In the genomic region with DNA sequence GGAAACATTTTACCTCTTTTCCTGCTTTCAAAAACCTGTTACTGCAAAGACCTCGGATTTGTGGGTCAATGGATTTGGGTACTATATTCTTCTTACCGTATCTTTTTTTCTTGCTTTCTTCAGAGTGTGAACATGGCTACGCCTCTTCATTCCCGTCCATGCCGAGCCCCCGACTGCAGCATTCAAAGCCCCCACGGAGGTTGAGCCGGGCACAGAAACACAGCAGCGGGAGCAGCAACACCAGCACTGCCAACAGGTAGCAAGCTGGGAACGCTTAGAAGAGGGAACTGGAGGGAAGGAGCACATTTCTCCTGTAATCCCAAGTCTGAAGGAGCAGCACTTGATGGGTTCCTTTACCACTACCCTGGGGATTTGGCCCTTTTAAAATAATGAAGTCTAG, we compare ENCODE assay signal across 9 cellular contexts. TPM values are rescaled to one million over a fixed set of nuclear protein-coding genes. Genes with fewer than 3 reads are reported as not detected.
DNase-seq lines count a peak whose midpoint lies in the region; ATAC-seq and TF ChIP-seq lines count a peak whose summit lies in the region.
"Had no signal": no experiment of that assay in that cellular context is flagged by ENCODE, and none has a peak within 500 bp of the region (broad histone marks: within the 10 kb centered on the region; RNA-seq: fewer than 3 reads in every experiment).

No MANE protein-coding gene starts in this region.

- 62 to 78% methylated on average over 5 to 10 of the region's 10 CpGs for WGBS in gastroesophageal sphincter (ENCODE audit: low coverage in 1 of 2), 2 donors
- WGBS in spleen, 5 donors = 89 to 94% (median 92%) methylated on average over 10 of the region's 10 CpGs

- TF ChIP-seq EP300 in gastroesophageal sphincter (IDR thresholded peaks at IDR 0.05) = no peak

- no peak for ATAC-seq in gastroesophageal sphincter

- H3K4me3 Mint-ChIP-seq in T-helper 2 cell treated with Interferon-gamma antibody and Interleukin-4, amounts not matched to agents 5 μg/mL and 100 μg/mL, for 36 hours = peak overlapping the region; percentile 95

- TF ChIP-seq CTCF in RWPE1 (conservative IDR thresholded peaks at IDR 0.05; ENCODE audit: low read depth) (no peak), gastroesophageal sphincter (IDR thresholded peaks at IDR 0.05) (no peak), spleen (IDR thresholded peaks at IDR 0.05 in 8 of 11, conservative IDR thresholded peaks at IDR 0.05 in 3 of 11) (no peak)

- CTCF ChIA-PET in RWPE1 (lab: Yijun Ruan, JAX) = no interaction called here

- H3K4me3 ChIP-seq in gastroesophageal sphincter (peak overlapping the region; percentile 69 to 85), spleen (peak overlapping the region in 3 of 8 donors; percentile 86 to 95 (median 94))

- H3K9me3 Mint-ChIP-seq in T-helper 2 cell treated with Interferon-gamma antibody and Interleukin-4, amounts not matched to agents 5 μg/mL and 100 μg/mL, for 36 hours = no peaks in the 10 kb centered on the region

- peaks cover 18% of the 10 kb centered on the region for H3K4me1 Mint-ChIP-seq in T-helper 2 cell treated with Interferon-gamma antibody and Interleukin-4, amounts not matched to agents 5 μg/mL and 100 μg/mL, for 36 hours (ENCODE audit: low read depth)

- H3K27ac Mint-ChIP-seq in T-helper 2 cell treated with Interferon-gamma antibody and Interleukin-4, amounts not matched to agents 5 μg/mL and 100 μg/mL, for 36 hours = no peak overlapping the region

- H3K36me3 ChIP-seq in gastroesophageal sphincter = peaks cover 0 to 31% of the 10 kb centered on the region in 2 donors
- peaks cover 0 to 32% (median 4%) of the 10 kb centered on the region in 6 donors for H3K36me3 ChIP-seq in spleen

- TF ChIP-seq POLR2A in gastroesophageal sphincter (IDR thresholded peaks at IDR 0.05) = no peak
- no peak for TF ChIP-seq POLR2A in spleen (IDR thresholded peaks at IDR 0.05)

- H3K27ac ChIP-seq in RWPE1 (peak overlapping the region; percentile 12; the same call in 1 of the 2 replicates), gastroesophageal sphincter (peak overlapping the region; percentile 61 to 99 (median 96)), spleen (peak overlapping the region in 1 of 8 donors; percentile 96)

- intact Hi-C loops in spleen (cut with DNase I; ENCODE audit: low total_unique reads) = no loop called here

- DNase-seq in T-helper 2 cell treated with Interferon-gamma antibody and Interleukin-4, amounts not matched to agents 5 μg/mL and 100 μg/mL, for 36 hours (ENCODE audit: low spot score) = no peak
- DNase-seq in T-helper 2 cell (no peak), RWPE1 (ENCODE audit: low spot score) (no peak), spleen (peak; percentile 76), amniotic stem cell (lab: John Stamatoyannopoulos, UW) (no peak), KBM-7 (no peak)
- DNase-seq in stimulated activated CD4-positive, alpha-beta T cell treated with anti-CD3 and anti-CD28 coated beads, Interleukin-1b, Interleukin-23, amount 100 ng/mL, for 48 hours = no peak
- DNase-seq: NCI-H524 had no signal

- peaks cover 29% of the 10 kb centered on the region for H3K27me3 Mint-ChIP-seq in T-helper 2 cell treated with Interferon-gamma antibody and Interleukin-4, amounts not matched to agents 5 μg/mL and 100 μg/mL, for 36 hours (ENCODE audit: low read depth)

- no peaks in the 10 kb centered on the region for H3K27me3 ChIP-seq in gastroesophageal sphincter
- no peaks in the 10 kb centered on the region for H3K27me3 ChIP-seq in spleen (replicated peaks in 1 of 7)

- peaks cover 12% of the 10 kb centered on the region for H3K36me3 Mint-ChIP-seq in T-helper 2 cell treated with Interferon-gamma antibody and Interleukin-4, amounts not matched to agents 5 μg/mL and 100 μg/mL, for 36 hours (ENCODE audit: low read depth)

- H3K4me1 ChIP-seq in gastroesophageal sphincter = peaks cover 4 to 71% (median 5%) of the 10 kb centered on the region in 3 donors
- H3K4me1 ChIP-seq in spleen = peaks cover 0 to 31% (median 17%) of the 10 kb centered on the region in 6 donors

- no peaks in the 10 kb centered on the region for H3K9me3 ChIP-seq in gastroesophageal sphincter
- no peaks in the 10 kb centered on the region for H3K9me3 ChIP-seq in spleen

- in situ Hi-C loops in KBM-7 (cut with MboI; ENCODE audit: low pct_unique_long_range_greater_than_20kb, low sequenced_read_pairs) = loop anchor here (25.0 kb wide), 1 partner anchor 341 kb away; no protein-coding TSS in a partner anchor

- POLR2A ChIA-PET in RWPE1 (lab: Yijun Ruan, JAX; ENCODE audit: low non-redundant PET) = no interaction called here

RNA-seq across cellular contexts. Expression of a gene that starts 20.7 kb away (rescaled TPM):
- 100 to 1,000 TPM; 103 to 279 (median 218) TPM for total RNA-seq in gastroesophageal sphincter
- total RNA-seq in spleen = 10 to 100 TPM; 10.6 to 49.4 (median 20.7) TPM
- 1 to 10 TPM; 6.8 to 9.8 (median 8.8) TPM for polyA plus RNA-seq in spleen
